22 cellular contexts compared by ENCODE assay signal in the genomic region with DNA sequence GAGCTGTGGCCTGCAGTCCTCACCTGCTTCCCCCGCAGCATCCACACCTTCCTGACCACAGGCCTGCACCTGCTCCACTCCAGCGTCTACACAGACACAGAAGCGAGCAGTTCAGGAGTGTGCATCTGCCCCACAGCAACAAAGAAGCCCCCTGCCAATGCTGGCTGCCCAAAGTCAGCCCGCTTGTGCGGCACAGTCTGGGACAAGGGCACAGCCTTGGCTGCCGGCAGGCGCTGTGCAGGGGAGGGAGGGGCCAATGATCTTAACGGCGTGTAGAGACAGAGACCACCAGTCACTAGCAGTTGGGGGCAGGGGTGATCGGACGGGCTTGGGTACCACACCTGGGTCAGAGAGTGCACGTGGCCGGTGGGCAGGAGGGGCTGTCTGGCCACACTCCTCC.
"Had no signal": no experiment of that assay in that cellular context is flagged by ENCODE, and none has a peak within 500 bp of the region (broad histone marks: within the 10 kb centered on the region; RNA-seq: fewer than 3 reads in every experiment).

No MANE protein-coding gene starts in this region.

- ATAC-seq: activated T-cell treated with anti-CD3 and anti-CD28 coated beads, Interleukin-2, amount 50 U/mL, for 4 hours; activated T-helper 17 cell treated with anti-CD3 and anti-CD28 coated beads, Interleukin-2, amount 50 U/mL, for 72 hours; T-helper 17 cell had no signal

- H3K4me1 ChIP-seq: colonic mucosa, parathyroid adenoma, testis had no signal

- H3K9ac ChIP-seq: parathyroid adenoma had no signal

- H3K9me3 ChIP-seq: colonic mucosa, esophagus squamous epithelium, testis, transverse colon had no signal

- H3K27me3 ChIP-seq: colonic mucosa, esophagus squamous epithelium, testis, transverse colon had no signal

- H3K9me3 Mint-ChIP-seq: nephron progenitor cell had no signal

- H3K27ac ChIP-seq: colonic mucosa, epithelial cell of prostate, esophagus squamous epithelium, parathyroid adenoma, testis, transverse colon, WERI-Rb-1 had no signal

- H3K4me3 ChIP-seq: colonic mucosa, esophagus squamous epithelium, testis, transverse colon had no signal

- H3K27ac Mint-ChIP-seq: activated CD4-positive, alpha-beta memory T cell treated with anti-CD3 and anti-CD28 coated beads, Interleukin-2, amount 10 ng/mL, durations not matched to agents 7 days and 5 days; activated T-helper 17 cell treated with anti-CD3 and anti-CD28 coated beads, Interleukin-2, amount 50 U/mL, for 72 hours; mesothelial cell of epicardium; nephron progenitor cell had no signal

- H2AFZ ChIP-seq: parathyroid adenoma had no signal

- DNase-seq: activated CD4-positive, alpha-beta memory T cell treated with anti-CD3 and anti-CD28 coated beads, Interleukin-2, amount 10 ng/mL, durations not matched to agents 7 days and 5 days; activated CD4-positive, alpha-beta T cell treated with anti-CD3 and anti-CD28 coated beads for 1 hour; activated CD4-positive, alpha-beta T cell treated with anti-CD3 and anti-CD28 coated beads, Interleukin-2, amount 10 ng/mL, durations not matched to agents 7 days and 5 days; activated gamma-delta T cell treated with Interleukin-2 at 50 U/mL for 16 hours; activated naive CD4-positive, alpha-beta T cell treated with anti-CD3 and anti-CD28 coated beads, Interleukin-2, amount 50 U/mL, for 16 hours; activated T-cell treated with anti-CD3 and anti-CD28 coated beads, Interleukin-2, amount 50 U/mL, for 4 hours; colonic mucosa; effector CD8-positive, alpha-beta T cell; esophagus squamous epithelium; foreskin melanocyte; naive B cell; nephron progenitor cell; stimulated activated naive CD4-positive, alpha-beta T cell treated with Interleukin-2 at 50 U/mL for 16 hours; T-helper 17 cell; T1000; transverse colon; WERI-Rb-1 had no signal

- H3K27me3 Mint-ChIP-seq: activated CD4-positive, alpha-beta memory T cell treated with anti-CD3 and anti-CD28 coated beads, Interleukin-2, amount 10 ng/mL, durations not matched to agents 7 days and 5 days; activated CD4-positive, alpha-beta T cell treated with anti-CD3 and anti-CD28 coated beads, Interleukin-2, amount 10 ng/mL, durations not matched to agents 7 days and 5 days; activated T-helper 17 cell treated with anti-CD3 and anti-CD28 coated beads, Interleukin-2, amount 50 U/mL, for 72 hours; naive B cell; T-helper 17 cell had no signal

- H3K4me3 Mint-ChIP-seq: activated CD4-positive, alpha-beta memory T cell treated with anti-CD3 and anti-CD28 coated beads, Interleukin-2, amount 10 ng/mL, durations not matched to agents 7 days and 5 days; activated CD4-positive, alpha-beta T cell treated with anti-CD3 and anti-CD28 coated beads, Interleukin-2, amount 10 ng/mL, durations not matched to agents 7 days and 5 days; activated T-cell treated with anti-CD3 and anti-CD28 coated beads, Interleukin-2, amount 50 U/mL, for 4 hours; activated T-helper 17 cell treated with anti-CD3 and anti-CD28 coated beads, Interleukin-2, amount 50 U/mL, for 72 hours; mesothelial cell of epicardium; naive B cell; nephron progenitor cell; T-helper 17 cell had no signal
